ENCODE assay signal across 28 cellular contexts in genomic region chr17:65115721-65116312, GRCh38. TPM values are rescaled to one million over a fixed set of nuclear protein-coding genes. Genes with fewer than 3 reads are reported as not detected.
DNase-seq lines count a peak whose midpoint lies in the region; ATAC-seq, FAIRE-seq and TF ChIP-seq lines count a peak whose summit lies in the region.
"Had no signal": no experiment of that assay in that cellular context is flagged by ENCODE, and none has a peak within 500 bp of the region (broad histone marks: within the 10 kb centered on the region; RNA-seq: fewer than 3 reads in every experiment).

No MANE protein-coding gene starts in this region.

- H3K4me1 ChIP-seq in CD8-positive, alpha-beta memory T cell (ENCODE audit: insufficient read depth, low read length): no peaks in the 10 kb centered on the region
- H3K4me1 ChIP-seq in K562 (replicated peaks in 1 of 2; ENCODE audit: control insufficient read depth in 2 of 2, insufficient read depth in 2 of 2, low read length in 2 of 2): no peaks in the 10 kb centered on the region; a peak in 2 of 5 replicates
- H3K4me1 ChIP-seq: heart left ventricle, upper lobe of left lung had no signal

- in situ Hi-C loops in K562 (cut with MboI): no loop called here

- H4K20me1 ChIP-seq in K562 (replicated peaks; ENCODE audit: control insufficient read depth, insufficient read depth, low read length): no peaks in the 10 kb centered on the region

- BruUV-seq in K562 (replicated peaks; lab: Mats Ljungman, UMichigan): no TSS peak

- H3K9me1 ChIP-seq in K562 (ENCODE audit: control insufficient read depth, insufficient read depth, low read length): no peaks in the 10 kb centered on the region

- no peaks in the 10 kb centered on the region for H3K79me2 ChIP-seq in K562 (ENCODE audit: control insufficient read depth, insufficient read depth, low read length)

- WGBS in K562 (ENCODE audit: insufficient coverage, low coverage, missing lambda C conversion rate): 32% methylated on average over 3 of the region's 3 CpGs

- H3K27ac ChIP-seq in CD8-positive, alpha-beta memory T cell (ENCODE audit: low read depth, low read length): no peak overlapping the region
- H3K27ac ChIP-seq in K562 (ENCODE audit: extremely low read depth, low read depth, low read length): no peak overlapping the region
- H3K27ac ChIP-seq: brain microvascular endothelial cell, heart left ventricle, HL-60, neutrophil, right lobe of liver, upper lobe of left lung, VCaP had no signal

- no peaks in the 10 kb centered on the region for H3K9me3 Mint-ChIP-seq in CD8-positive, alpha-beta memory T cell
- H3K9me3 Mint-ChIP-seq: activated naive CD4-positive, alpha-beta T cell treated with anti-CD3 and anti-CD28 coated beads for 36 hours had no signal

- TF ChIP-seq CTCF in K562 (IDR thresholded peaks at IDR 0.05 in 2 of 3, conservative IDR thresholded peaks at IDR 0.05 in 1 of 3; ENCODE audit: insufficient read depth in 2 of 3, low read depth in 1 of 3, low read length in 3 of 3): no peak

- peaks cover 0 to 7% (median 4%) of the 10 kb centered on the region in 3 donors for H3K4me1 Mint-ChIP-seq in CD8-positive, alpha-beta memory T cell

- ATAC-seq in K562 (no peak), HG02885 (IDR thresholded peaks at IDR 0.05; ENCODE audit: poor library complexity, unreplicated experiment) (no peak)
- ATAC-seq: heart left ventricle, right lobe of liver had no signal

- no peak for DNase-seq in CD8-positive, alpha-beta memory T cell
- peak; percentile 19 for DNase-seq in Jurkat, Clone E6-1 (ENCODE audit: low read depth, low spot score)
- DNase-seq in K562 (ENCODE audit: extremely low read depth in 1 of 4, low spot score in 3 of 4) (no peak), mesenteric fat pad (ENCODE audit: low spot score) (peak; percentile 41), SIG-M5 treated with dmso at 0.1 percent for 504 hours (lab: John Stamatoyannopoulos, UW; ENCODE audit: unreplicated experiment) (no peak)
- no peak for DNase-seq in activated CD4-positive, alpha-beta T cell treated with anti-CD3 and anti-CD28 coated beads for 48 hours
- DNase-seq: activated CD4-positive, alpha-beta T cell treated with anti-CD3 and anti-CD28 coated beads, Interleukin-2, amount 50 U/mL, for 1 hour; activated CD8-positive, alpha-beta memory T cell treated with anti-CD3 and anti-CD28 coated beads, Interleukin-2, amount 50 U/mL, for 4 hours; activated naive CD4-positive, alpha-beta T cell treated with anti-CD3 and anti-CD28 coated beads for 36 hours; brain microvascular endothelial cell; Calu3; effector CD4-positive, alpha-beta T cell; GOT3; heart left ventricle; NCI-H1105 treated with DMSO at 0.1 percent for 48 hours; NCI-H2029 treated with DMSO at 0.1 percent for 48 hours; NCI-H774; right lobe of liver; stimulated activated CD4-positive, alpha-beta T cell treated with anti-CD3 and anti-CD28 coated beads, Interleukin-12 subunit alpha, Interleukin-12 subunit beta, amount 100 ng/mL, for 4 hours; stimulated activated CD4-positive, alpha-beta T cell treated with anti-CD3 and anti-CD28 coated beads, Interleukin-4, amount 100 ng/mL, for 1 hour; substantia nigra; upper lobe of left lung had no signal

- no peak for TF ChIP-seq POLR2A in K562 (conservative IDR thresholded peaks at IDR 0.05)

- CTCF ChIA-PET in CD8-positive, alpha-beta memory T cell (lab: Charles Lee): no interaction called here
- CTCF ChIA-PET in K562 (lab: Yijun Ruan, JAX; ENCODE audit: low intra/inter-chr PET ratio): no interaction called here

- H3K27me3 ChIP-seq in CD8-positive, alpha-beta memory T cell (ENCODE audit: insufficient read depth, low read length, poor library complexity, severe bottlenecking): no peaks in the 10 kb centered on the region
- no peaks in the 10 kb centered on the region for H3K27me3 ChIP-seq in K562 (ENCODE audit: control insufficient read depth in 2 of 2, insufficient read depth in 2 of 2, low read length in 2 of 2)
- H3K27me3 ChIP-seq: heart left ventricle, neutrophil, right lobe of liver, upper lobe of left lung had no signal

- H3K27me3 Mint-ChIP-seq in CD8-positive, alpha-beta memory T cell: peaks cover 5 to 18% of the 10 kb centered on the region in 2 donors

- TF ChIP-seq RAD21 in K562 (CRISPR knock-in tag; conservative IDR thresholded peaks at IDR 0.05 in 1 of 2, IDR thresholded peaks at IDR 0.05 in 1 of 2): no peak

- intact Hi-C loops in K562 (cut with micrococcal nuclease): no loop called here

- FAIRE-seq in K562 (lab: Jason Lieb, UNC): no peak

- no peak overlapping the region for H3K9ac ChIP-seq in K562 (ENCODE audit: insufficient read depth in 1 of 2, low read depth in 2 of 2, low read length in 2 of 2)

- peak overlapping the region in 1 of 7 donors; percentile 60 for H3K4me3 Mint-ChIP-seq in CD8-positive, alpha-beta memory T cell
- H3K4me3 Mint-ChIP-seq: activated naive CD4-positive, alpha-beta T cell treated with anti-CD3 and anti-CD28 coated beads for 36 hours; activated T-helper 1 cell treated with anti-CD3 and anti-CD28 coated beads, Interleukin-12 subunit alpha, Interleukin-12 subunit beta, Interleukin-2, Interleukin-4 antibody, amounts not matched to agents 30 ng/mL and 10 ng/mL and 1 ng/mL, durations not matched to agents 14 hours and 24 hours and 36 hours had no signal

- no peak overlapping the region for H3K4me2 ChIP-seq in K562 (ENCODE audit: insufficient read depth, low read length)

- peak overlapping the region in 6 of 8 donors; percentile 13 to 82 (median 69) for H3K27ac Mint-ChIP-seq in CD8-positive, alpha-beta memory T cell
- H3K27ac Mint-ChIP-seq: activated naive CD4-positive, alpha-beta T cell treated with anti-CD3 and anti-CD28 coated beads for 36 hours; activated T-helper 1 cell treated with anti-CD3 and anti-CD28 coated beads, Interleukin-12 subunit alpha, Interleukin-12 subunit beta, Interleukin-2, Interleukin-4 antibody, amounts not matched to agents 30 ng/mL and 10 ng/mL and 1 ng/mL, durations not matched to agents 14 hours and 24 hours and 36 hours had no signal

- H3K36me3 Mint-ChIP-seq in CD8-positive, alpha-beta memory T cell: no peaks in the 10 kb centered on the region

- H2AFZ ChIP-seq in K562 (ENCODE audit: low read depth, low read length): 0 out of 2 replicates have a peak overlapping the region, but pooled peaks have one; percentile 14

- POLR2A ChIA-PET in CD8-positive, alpha-beta memory T cell (lab: Charles Lee): no interaction called here
- POLR2A ChIA-PET in K562 (lab: Yijun Ruan, JAX): interaction anchor here (1.7 kb wide), 1 partner anchor 9 kb away, joined by 5 read pairs; no protein-coding TSS in a partner anchor

- no peak overlapping the region for H3K4me3 ChIP-seq in CD8-positive, alpha-beta memory T cell (ENCODE audit: low read length)
- H3K4me3 ChIP-seq in Jurkat, Clone E6-1 (ENCODE audit: low read length): no peak overlapping the region
- no peak overlapping the region for H3K4me3 ChIP-seq in K562
- H3K4me3 ChIP-seq: heart left ventricle, lung, right lobe of liver, upper lobe of left lung had no signal

- TF ChIP-seq EP300 in K562 (IDR thresholded peaks at IDR 0.05; ENCODE audit: low read length): no peak

- H3K9me3 ChIP-seq in CD8-positive, alpha-beta memory T cell (ENCODE audit: low read length): no peaks in the 10 kb centered on the region
- H3K9me3 ChIP-seq in K562 (replicated peaks; ENCODE audit: control insufficient read depth, insufficient read depth, low read depth, low read length): no peaks in the 10 kb centered on the region
- H3K9me3 ChIP-seq: heart left ventricle, neutrophil, right lobe of liver, upper lobe of left lung had no signal

- H3K36me3 ChIP-seq in CD8-positive, alpha-beta memory T cell (ENCODE audit: insufficient read depth, low read length): no peaks in the 10 kb centered on the region
- no peaks in the 10 kb centered on the region for H3K36me3 ChIP-seq in K562 (ENCODE audit: control insufficient read depth, insufficient read depth, low read length)
- H3K36me3 ChIP-seq: brain microvascular endothelial cell, heart left ventricle, neutrophil, right lobe of liver, upper lobe of left lung had no signal

RNA-seq across cellular contexts. Expression of gene RGS9, which starts 21.4 kb away (rescaled TPM):
- total RNA-seq in CD8-positive, alpha-beta memory T cell: 1 to 10 TPM; 1.4 to 2.6 TPM
- 8.9 TPM for polyA plus RNA-seq in CD8-positive, alpha-beta memory T cell
- polyA plus RNA-seq in Jurkat, Clone E6-1 (2012; ENCODE audit: insufficient read depth, insufficient read length): 8.3 TPM
- 0.39 TPM in 1 of 2 replicates, not detected in the other for total RNA-seq in K562 (2011; cell fraction: chromatin; rRNA removed; ENCODE audit: low replicate concordance)
- total RNA-seq in K562 (2011; cell fraction: nucleolus; rRNA removed): not detected in 2 replicates
- 0.23 and 0.44 TPM in 2 replicates for total RNA-seq in K562 (2011; cell fraction: nucleoplasm; rRNA removed)
- total RNA-seq in K562 (2014; rRNA removed): 0.18 and 0.69 TPM in 2 replicates
- total RNA-seq in K562 (2014; rRNA removed; fragmentation: Illumina TruSeq; extraction: Trizol): 0.54 and 0.55 TPM in 2 replicates
- total RNA-seq in K562 (2015; rRNA removed; fragmentation: Illumina TruSeq; extraction: Trizol): 0.38 and 0.65 TPM in 2 replicates
- total RNA-seq in K562 (2021): 0.60 and 0.73 TPM in 2 replicates
- polyA plus RNA-seq in K562 (2011; rRNA removed): 0.55 and 1.4 TPM in 2 replicates
- polyA plus RNA-seq in K562 (2011; cell fraction: cytosol; rRNA removed): 0.40 and 0.81 TPM in 2 replicates
- polyA plus RNA-seq in K562 (2011; cell fraction: nucleus; rRNA removed): 0.24 and 0.33 TPM in 2 replicates
- 0.74 and 1.2 TPM in 2 replicates for polyA plus RNA-seq in K562 (2012)
- 0.55 and 0.74 TPM in 2 replicates for polyA plus RNA-seq in K562 (2014; fragmentation: Illumina TruSeq; extraction: Trizol)
- under 1 TPM; 0.38 to 0.55 TPM for polyA plus RNA-seq in K562 (2014; fragmentation: Nextera tagmentation; extraction: Ambion mirVana)
- 0.49 TPM in 2 replicates for polyA plus RNA-seq in K562 (2014; rRNA removed)
- 0.30 and 0.67 TPM in 2 replicates for polyA minus RNA-seq in K562 (2011; rRNA and poly(A)+ RNA removed)
- polyA minus RNA-seq in K562 (2011; cell fraction: cytosol; rRNA and poly(A)+ RNA removed): not detected in 2 replicates
- polyA minus RNA-seq in K562 (2011; cell fraction: nucleus; rRNA and poly(A)+ RNA removed): 0.56 TPM in 1 of 2 replicates, not detected in the other
- total RNA-seq in mesenteric fat pad: 3.2 TPM

RNA-seq across cellular contexts. Expression of gene GNA13, which starts 59.3 kb away (rescaled TPM):
- total RNA-seq in CD8-positive, alpha-beta memory T cell: 10 to 100 TPM; 59.0 to 60.1 TPM
- 48.2 TPM for polyA plus RNA-seq in CD8-positive, alpha-beta memory T cell
- 31.5 TPM for polyA plus RNA-seq in Jurkat, Clone E6-1 (2012; ENCODE audit: insufficient read depth, insufficient read length)
- 12.0 and 26.6 TPM in 2 replicates for total RNA-seq in K562 (2011; cell fraction: chromatin; rRNA removed; ENCODE audit: low replicate concordance)
- 8.8 and 10.1 TPM in 2 replicates for total RNA-seq in K562 (2011; cell fraction: nucleolus; rRNA removed)
- 17.5 and 28.5 TPM in 2 replicates for total RNA-seq in K562 (2011; cell fraction: nucleoplasm; rRNA removed)
- total RNA-seq in K562 (2014; rRNA removed) (20.5 and 22.2 TPM in 2 replicates), K562 (2014; rRNA removed; fragmentation: Illumina TruSeq; extraction: Trizol) (38.7 and 44.2 TPM in 2 replicates), K562 (2015; rRNA removed; fragmentation: Illumina TruSeq; extraction: Trizol) (35.6 and 38.0 TPM in 2 replicates), K562 (2021) (29.4 and 30.8 TPM in 2 replicates), mesenteric fat pad (50.9 TPM)
- polyA plus RNA-seq in K562 (2011; rRNA removed) (29.3 and 40.5 TPM in 2 replicates), K562 (2014; fragmentation: Illumina TruSeq; extraction: Trizol) (27.6 and 31.3 TPM in 2 replicates), K562 (2014; fragmentation: Nextera tagmentation; extraction: Ambion mirVana) (10 to 100 TPM in 1 of 2 experiments, 1 to 10 TPM in 1; 9.3 to 11.9 TPM), K562 (2014; rRNA removed) (15.5 and 19.2 TPM in 2 replicates)
- polyA plus RNA-seq in K562 (2011; cell fraction: cytosol; rRNA removed): 9.9 and 17.5 TPM in 2 replicates
- 8.6 and 13.7 TPM in 2 replicates for polyA plus RNA-seq in K562 (2011; cell fraction: nucleus; rRNA removed)
- 21.4 and 28.1 TPM in 2 replicates for polyA plus RNA-seq in K562 (2012)
- 67.1 and 72.1 TPM in 2 replicates for polyA minus RNA-seq in K562 (2011; rRNA and poly(A)+ RNA removed)
- 15.6 and 21.8 TPM in 2 replicates for polyA minus RNA-seq in K562 (2011; cell fraction: cytosol; rRNA and poly(A)+ RNA removed)
- 10.1 and 17.4 TPM in 2 replicates for polyA minus RNA-seq in K562 (2011; cell fraction: nucleus; rRNA and poly(A)+ RNA removed)

Comparison
In these comparisons a context has a peak if more than half of its experiments do, and no peak if none do; other contexts are left out.
1. DNase-seq: peak in Jurkat, Clone E6-1 (single experiment) and mesenteric fat pad (single experiment); none in CD8-positive, alpha-beta memory T cell (0 of 5), K562 (0 of 4), SIG-M5 treated with dmso at 0.1 percent for 504 hours (single experiment) and activated CD4-positive, alpha-beta T cell treated with anti-CD3 and anti-CD28 coated beads for 48 hours (single experiment).